ENCODE assay signal across 8 cellular contexts in the genomic region with DNA sequence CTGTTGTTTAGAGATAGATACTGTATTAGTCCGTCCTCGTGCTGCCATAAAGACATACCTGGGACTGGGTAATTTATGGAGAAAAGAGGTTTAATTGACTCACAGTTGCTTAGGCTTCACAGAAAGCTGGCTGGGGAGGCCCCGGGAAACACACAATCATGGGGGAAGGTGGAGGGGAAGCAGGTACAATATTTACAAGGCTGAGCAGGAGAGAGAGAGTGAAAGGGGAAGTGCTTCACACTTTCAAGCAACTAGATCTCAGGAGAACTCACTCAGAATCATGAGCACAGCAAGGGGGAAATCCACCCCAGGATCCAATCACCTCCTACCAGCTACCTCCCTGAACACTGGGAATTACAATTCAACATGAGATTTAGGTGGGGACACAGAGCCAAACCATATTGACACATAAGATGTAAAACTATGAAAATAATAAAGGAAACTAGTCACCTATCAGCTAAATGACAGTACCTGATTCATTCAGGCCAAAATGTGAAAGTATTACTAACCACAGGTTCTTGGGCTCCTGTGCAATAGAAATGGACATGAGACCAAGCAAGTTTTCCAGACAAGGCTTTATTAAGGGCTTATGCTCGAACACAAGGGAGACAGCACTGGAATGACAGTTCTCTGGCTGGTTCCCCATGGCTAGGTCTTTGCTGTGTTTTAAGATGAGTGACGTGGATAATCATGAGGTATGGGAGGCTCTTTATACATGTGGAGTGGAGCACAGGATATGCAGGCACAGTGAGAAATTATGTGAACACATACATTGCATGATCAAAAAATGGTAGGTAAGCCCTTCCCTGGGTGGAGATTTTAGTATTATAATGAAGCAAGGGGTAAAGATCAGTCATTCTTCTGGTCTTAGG.
DNase-seq lines count a peak whose midpoint lies in the region; ATAC-seq and FAIRE-seq lines count a peak whose summit lies in the region.
"Not testable (repeated sequence)": the region's sequence is repeated elsewhere in the genome, so short reads cannot be mapped to it uniquely, and the experiment has no call there.

No MANE protein-coding gene starts in this region.

- ATAC-seq in GM19043 (IDR thresholded peaks at IDR 0.05; ENCODE audit: low read depth, unreplicated experiment): peak; percentile 95
- ATAC-seq in GM21390 (IDR thresholded peaks at IDR 0.05; ENCODE audit: unreplicated experiment): peak; percentile 96
- ATAC-seq in HG02623 (IDR thresholded peaks at IDR 0.05; ENCODE audit: unreplicated experiment): peak; percentile 97
- peak; percentile 92 for ATAC-seq in HG03039 (IDR thresholded peaks at IDR 0.05; ENCODE audit: unreplicated experiment)
- peak; percentile 97 for ATAC-seq in HG03378 (IDR thresholded peaks at IDR 0.05; ENCODE audit: unreplicated experiment)
- peak; percentile 93 for ATAC-seq in stimulated activated memory B cell treated with anti-CD40 and anti-IgM and Interleukin-4, amounts not matched to agents 10 μg/mL and 1 μg/mL and 100 μg/mL, for 72 hours

- H3K27ac Mint-ChIP-seq in stimulated activated memory B cell treated with anti-CD40 and anti-IgM and Interleukin-4, amounts not matched to agents 10 μg/mL and 1 μg/mL and 100 μg/mL, for 72 hours: peak overlapping the region; percentile 72

- not testable (repeated sequence) for H3K9me3 Mint-ChIP-seq in stimulated activated memory B cell treated with anti-CD40 and anti-IgM and Interleukin-4, amounts not matched to agents 10 μg/mL and 1 μg/mL and 100 μg/mL, for 72 hours

- not testable (repeated sequence) for H3K4me3 Mint-ChIP-seq in stimulated activated memory B cell treated with anti-CD40 and anti-IgM and Interleukin-4, amounts not matched to agents 10 μg/mL and 1 μg/mL and 100 μg/mL, for 72 hours

- not testable (repeated sequence) for H3K27me3 Mint-ChIP-seq in stimulated activated memory B cell treated with anti-CD40 and anti-IgM and Interleukin-4, amounts not matched to agents 10 μg/mL and 1 μg/mL and 100 μg/mL, for 72 hours

- DNase-seq in GM18507 (ENCODE audit: extremely low spot score, insufficient read length, low read depth): not testable (repeated sequence)
- peak; percentile 1 to 29 for DNase-seq in NOMO-1 (lab: John Stamatoyannopoulos, UW; ENCODE audit: unreplicated experiment in 2 of 2)

- H3K36me3 Mint-ChIP-seq in stimulated activated memory B cell treated with anti-CD40 and anti-IgM and Interleukin-4, amounts not matched to agents 10 μg/mL and 1 μg/mL and 100 μg/mL, for 72 hours: not testable (repeated sequence)

- FAIRE-seq in GM18507 (lab: Jason Lieb, UNC): peak; percentile 98

- H3K4me1 Mint-ChIP-seq in stimulated activated memory B cell treated with anti-CD40 and anti-IgM and Interleukin-4, amounts not matched to agents 10 μg/mL and 1 μg/mL and 100 μg/mL, for 72 hours: peaks cover 39% of the 10 kb centered on the region
